In genomic region chrX:16320765-16321355, GRCh38 we compare ENCODE assay signal across 21 cellular contexts.
A peak's percentile ranks its signal among the peaks of the same experiment; 100 is the strongest.
DNase-seq lines count a peak whose midpoint lies in the region; ATAC-seq and TF ChIP-seq lines count a peak whose summit lies in the region.
"Had no signal": no experiment of that assay in that cellular context is flagged by ENCODE, and none has a peak within 500 bp of the region (broad histone marks: within the 10 kb centered on the region; RNA-seq: fewer than 3 reads in every experiment).

No MANE protein-coding gene starts in this region.

- peak; percentile 83 for DNase-seq in Caki2 (ENCODE audit: low read depth)
- DNase-seq in M059J (ENCODE audit: low read depth), result peak; percentile 66
- peak; percentile 39 for DNase-seq in choroid plexus epithelial cell (ENCODE audit: low read depth)
- DNase-seq in non-pigmented ciliary epithelial cell (ENCODE audit: low read depth), result peak; percentile 19
- no peak for DNase-seq in mesenteric fat pad (ENCODE audit: low spot score)
- DNase-seq in HT-29 (ENCODE audit: low spot score), result no peak
- DNase-seq in activated T-cell treated with anti-CD3 and anti-CD28 coated beads, Interleukin-2, amount 50 U/mL, for 1 hour, result no peak
- DNase-seq: activated CD4-positive, alpha-beta T cell treated with anti-CD3 and anti-CD28 coated beads for 4 hours; activated effector memory CD4-positive, alpha-beta T cell treated with anti-CD3 and anti-CD28 coated beads, Interleukin-2, amount 50 U/mL, for 16 hours; adrenal gland; COR-L47; endodermal cell; MM.1S; NCI-H1694 treated with DMSO at 0.1 percent for 48 hours; NCI-H345; occipital lobe; RPMI8226; stimulated activated CD4-positive, alpha-beta T cell treated with anti-CD3 and anti-CD28 coated beads, Interleukin-1b, Interleukin-23, amount 100 ng/mL, for 48 hours; SW 1271 had no signal

- no peak for TF ChIP-seq CTCF in choroid plexus epithelial cell (conservative IDR thresholded peaks at IDR 0.05; ENCODE audit: low read depth, low read length)

- no peak for ATAC-seq in GM21447 (IDR thresholded peaks at IDR 0.05; ENCODE audit: unreplicated experiment)
- ATAC-seq: sciatic nerve had no signal

- H3K4me3 ChIP-seq in choroid plexus epithelial cell (ENCODE audit: low read depth, low read length), result no peak overlapping the region
- H3K4me3 ChIP-seq: adrenal gland had no signal

- in situ Hi-C loops in Caki2 (cut with HindIII; ENCODE audit: low pct_unique_long_range_greater_than_20kb, low sequenced_read_pairs), result no loop called here

Comparison
In these comparisons a context has a peak if more than half of its experiments do, and no peak if none do; other contexts are left out.
1. DNase-seq: peak in Caki2 (single experiment), M059J (single experiment), choroid plexus epithelial cell (single experiment) and non-pigmented ciliary epithelial cell (single experiment); none in mesenteric fat pad (single experiment), HT-29 (single experiment) and activated T-cell treated with anti-CD3 and anti-CD28 coated beads, Interleukin-2, amount 50 U/mL, for 1 hour (single experiment).